ENCODE assay signal across 18 cellular contexts in the genomic region with DNA sequence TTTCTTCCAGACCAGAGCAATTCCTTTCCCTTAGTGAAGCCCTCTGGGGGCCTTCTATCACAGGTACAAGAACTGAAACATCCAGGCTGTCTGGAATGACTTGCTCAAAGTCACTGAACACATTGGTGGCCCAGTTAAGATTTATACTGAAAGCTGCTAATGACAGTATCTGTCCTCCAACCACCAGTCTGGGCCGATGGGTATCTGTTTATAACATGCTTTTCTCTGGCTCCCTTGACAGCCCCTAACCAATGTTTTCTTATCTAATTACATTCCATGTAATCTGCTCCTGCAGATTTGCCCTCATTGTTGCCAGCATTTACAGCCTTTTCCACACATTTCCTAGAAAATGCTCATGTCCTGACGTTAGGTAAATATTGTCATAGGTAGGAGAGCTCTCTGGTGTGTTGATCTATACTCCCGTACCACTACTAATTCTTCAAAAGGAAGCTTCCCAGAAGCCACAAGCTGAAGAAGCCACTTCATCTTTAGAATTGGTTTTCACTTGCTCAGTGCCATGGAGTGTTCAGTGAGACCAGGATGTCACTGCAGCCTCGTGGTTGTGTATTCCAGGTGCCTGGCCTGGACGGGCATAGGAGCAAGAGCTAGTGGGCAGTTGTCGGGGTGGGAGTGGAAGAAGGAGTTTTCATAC.
A peak's percentile ranks its signal among the peaks of the same experiment; 100 is the strongest.
DNase-seq lines count a peak whose midpoint lies in the region; ATAC-seq, FAIRE-seq and TF ChIP-seq lines count a peak whose summit lies in the region.
"Had no signal": no experiment of that assay in that cellular context is flagged by ENCODE, and none has a peak within 500 bp of the region (broad histone marks: within the 10 kb centered on the region; RNA-seq: fewer than 3 reads in every experiment).

No MANE protein-coding gene starts in this region.

- H3K9me1 ChIP-seq in K562 (ENCODE audit: control insufficient read depth, insufficient read depth, low read length), result no peaks in the 10 kb centered on the region

- CTCF ChIA-PET in K562 (lab: Yijun Ruan, JAX; ENCODE audit: low intra/inter-chr PET ratio), result no interaction called here

- no peak for TF ChIP-seq EP300 in K562 (IDR thresholded peaks at IDR 0.05; ENCODE audit: low read length)

- no peak overlapping the region for H2BK12ac ChIP-seq in trophoblast cell (ENCODE audit: low read length)

- FAIRE-seq in K562 (lab: Jason Lieb, UNC), result no peak
- FAIRE-seq: G401.6 had no signal

- H3K9ac ChIP-seq in K562 (ENCODE audit: insufficient read depth in 1 of 2, low read depth in 2 of 2, low read length in 2 of 2), result no peak overlapping the region
- H3K9ac ChIP-seq in trophoblast cell (ENCODE audit: low read length), result no peak overlapping the region

- 0% methylated on average over 6 of the region's 6 CpGs for WGBS in K562 (ENCODE audit: insufficient coverage, low coverage, missing lambda C conversion rate)
- WGBS in trophoblast cell (ENCODE audit: extremely low coverage, insufficient coverage, insufficient read length), result no CpG with 5 or more reads among the region's 6 CpGs

- H3K9me3 ChIP-seq in K562 (replicated peaks; ENCODE audit: control insufficient read depth, insufficient read depth, low read depth, low read length), result no peaks in the 10 kb centered on the region
- no peaks in the 10 kb centered on the region for H3K9me3 ChIP-seq in trophoblast cell (ENCODE audit: insufficient read depth, low read depth, low read length)
- H3K9me3 ChIP-seq: Caco-2 had no signal

- H3K79me2 ChIP-seq in K562 (ENCODE audit: control insufficient read depth, insufficient read depth, low read length) (no peaks in the 10 kb centered on the region), trophoblast cell (ENCODE audit: control insufficient read depth, insufficient read depth, low read length, poor library complexity) (no peaks in the 10 kb centered on the region)

- no peak overlapping the region for H4K12ac ChIP-seq in trophoblast cell (ENCODE audit: low read depth, low read length)

- DNase-seq in NCI-H1417 (lab: John Stamatoyannopoulos, UW) (peak in 2 of 3 experiments; percentile 23 to 53), NCI-H1417 treated with DMSO at 0.1 percent for 48 hours (lab: John Stamatoyannopoulos, UW) (no peak), NCI-H510A treated with DMSO at 0.1 percent for 48 hours (lab: John Stamatoyannopoulos, UW) (peak; percentile 75), K562 (ENCODE audit: extremely low read depth in 1 of 4, low spot score in 3 of 4) (no peak), trophoblast cell (no peak), COR-L47 (lab: John Stamatoyannopoulos, UW) (no peak)
- no peak for DNase-seq in stimulated activated naive CD4-positive, alpha-beta T cell treated with Interleukin-2 at 50 U/mL for 16 hours (lab: John Stamatoyannopoulos, UW)
- no peak for DNase-seq in activated CD4-positive, alpha-beta T cell treated with anti-CD3 and anti-CD28 coated beads for 4 hours
- DNase-seq: 8988T, Caco-2, DMS79 treated with DMSO at 0.1 percent for 48 hours, HCEC 1CT, NCI-H1694 treated with DMSO at 0.1 percent for 48 hours, NCI-H524 treated with DMSO at 0.1 percent for 48 hours had no signal

- H2BK120ac ChIP-seq in trophoblast cell (ENCODE audit: insufficient read depth, low read length, poor library complexity), result peak overlapping the region; percentile 15

- no peak overlapping the region for H3K27ac ChIP-seq in K562 (ENCODE audit: extremely low read depth, low read depth, low read length)
- no peak overlapping the region for H3K27ac ChIP-seq in trophoblast cell (ENCODE audit: low read depth, low read length)
- H3K27ac ChIP-seq: C4-2B had no signal

- H2AK5ac ChIP-seq in trophoblast cell (ENCODE audit: low read length), result no peak overlapping the region

- H4K20me1 ChIP-seq in K562 (replicated peaks; ENCODE audit: control insufficient read depth, insufficient read depth, low read length), result no peaks in the 10 kb centered on the region

- H3K36me3 ChIP-seq in K562 (ENCODE audit: control insufficient read depth, insufficient read depth, low read length) (no peaks in the 10 kb centered on the region), trophoblast cell (ENCODE audit: control insufficient read depth in 1 of 2, insufficient read depth in 2 of 2, low read length in 2 of 2) (no peaks in the 10 kb centered on the region)

- no peak overlapping the region for H3K4me2 ChIP-seq in K562 (ENCODE audit: insufficient read depth, low read length)
- no peak overlapping the region for H3K4me2 ChIP-seq in trophoblast cell (ENCODE audit: low read length)

- H4K91ac ChIP-seq in trophoblast cell (ENCODE audit: low read depth, low read length), result no peak overlapping the region

- H3K4me3 ChIP-seq in K562 (no peak overlapping the region), trophoblast cell (ENCODE audit: low read depth, low read length) (no peak overlapping the region)

- no peak for ATAC-seq in K562
- ATAC-seq: Panc1, Right ventricle myocardium inferior had no signal

- H3K18ac ChIP-seq in trophoblast cell (ENCODE audit: low read length), result no peak overlapping the region

- H3K27me3 ChIP-seq in K562 (ENCODE audit: control insufficient read depth in 2 of 2, insufficient read depth in 2 of 2, low read length in 2 of 2), result peaks cover 2 to 26% of the 10 kb centered on the region in 2 experiments; a peak in 2 of 5 replicates
- H3K27me3 ChIP-seq in trophoblast cell (ENCODE audit: insufficient read depth, low read length), result no peaks in the 10 kb centered on the region

- no peak overlapping the region for H3K4ac ChIP-seq in trophoblast cell (ENCODE audit: low read depth, low read length)

- TF ChIP-seq CTCF in K562 (IDR thresholded peaks at IDR 0.05 in 2 of 3, conservative IDR thresholded peaks at IDR 0.05 in 1 of 3; ENCODE audit: insufficient read depth in 2 of 3, low read depth in 1 of 3, low read length in 3 of 3), result no peak

- H2AFZ ChIP-seq in K562 (ENCODE audit: low read depth, low read length), result no peak overlapping the region
- no peak overlapping the region for H2AFZ ChIP-seq in trophoblast cell (ENCODE audit: insufficient read depth, low read length, poor library complexity)

- intact Hi-C loops in K562 (cut with micrococcal nuclease), result no loop called here

- no peak for TF ChIP-seq RAD21 in K562 (CRISPR knock-in tag; conservative IDR thresholded peaks at IDR 0.05 in 1 of 2, IDR thresholded peaks at IDR 0.05 in 1 of 2)

- no peak overlapping the region for H3K14ac ChIP-seq in trophoblast cell (ENCODE audit: low read length)

- in situ Hi-C loops in K562 (cut with MboI), result no loop called here

- H3K79me1 ChIP-seq in trophoblast cell (ENCODE audit: low read length), result peaks cover 7% of the 10 kb centered on the region

- POLR2A ChIA-PET in K562 (lab: Yijun Ruan, JAX), result interaction anchor here (0.6 kb wide), 1 partner anchor 395 kb away, joined by 4 read pairs; no protein-coding TSS in a partner anchor

- no peak overlapping the region for H4K8ac ChIP-seq in trophoblast cell (ENCODE audit: low read depth, low read length)

- no peaks in the 10 kb centered on the region for H3K4me1 ChIP-seq in K562 (replicated peaks in 1 of 2; ENCODE audit: control insufficient read depth in 2 of 2, insufficient read depth in 2 of 2, low read length in 2 of 2)
- peaks cover 2 to 6% of the 10 kb centered on the region in 2 experiments for H3K4me1 ChIP-seq in trophoblast cell (ENCODE audit: control insufficient read depth in 1 of 2, insufficient read depth in 2 of 2, low read length in 2 of 2)

- BruUV-seq in K562 (replicated peaks; lab: Mats Ljungman, UMichigan), result no TSS peak

- H2BK5ac ChIP-seq in trophoblast cell (ENCODE audit: low read depth, low read length, poor library complexity), result no peak overlapping the region

- H3K23ac ChIP-seq in trophoblast cell (ENCODE audit: low read length), result no peak overlapping the region

- no peak for TF ChIP-seq POLR2A in K562 (conservative IDR thresholded peaks at IDR 0.05)

TF ChIP-seq in K562, 482 proteins besides CTCF, POLR2A, EP300 and RAD21:
- TF ChIP-seq POU5F1 (IDR thresholded peaks at IDR 0.05; ENCODE audit: borderline replicate concordance, low read depth, low read length, partially characterized antibody) (no peak), MEIS2 (IDR thresholded peaks at IDR 0.05; ENCODE audit: partially characterized antibody) (peak; percentile 4), ARHGAP35 (IDR thresholded peaks at IDR 0.05; ENCODE audit: partially characterized antibody) (no peak), CBFB (CRISPR knock-in tag; IDR thresholded peaks at IDR 0.05) (no peak), GATAD2B (IDR thresholded peaks at IDR 0.05; ENCODE audit: borderline replicate concordance) (no peak), ESRRB (CRISPR knock-in tag; IDR thresholded peaks at IDR 0.05; ENCODE audit: borderline replicate concordance) (no peak), TAL1 (IDR thresholded peaks at IDR 0.05) (0 out of 2 replicates have a peak, but pooled peaks have one; percentile 4), CBFA2T3 (IDR thresholded peaks at IDR 0.05) (0 out of 2 replicates have a peak, but pooled peaks have one; percentile 3), PYGO2 (tag; IDR thresholded peaks at IDR 0.05) (no peak)

Comparison
In these comparisons a context has a peak if more than half of its experiments do, and no peak if none do; other contexts are left out.
1. DNase-seq: peak in NCI-H1417 (2 of 3) and NCI-H510A treated with DMSO at 0.1 percent for 48 hours (single experiment); none in NCI-H1417 treated with DMSO at 0.1 percent for 48 hours (single experiment), K562 (0 of 4), trophoblast cell (0 of 2), stimulated activated naive CD4-positive, alpha-beta T cell treated with Interleukin-2 at 50 U/mL for 16 hours (single experiment), COR-L47 (single experiment) and activated CD4-positive, alpha-beta T cell treated with anti-CD3 and anti-CD28 coated beads for 4 hours (0 of 2).